16 cellular contexts compared by ENCODE assay signal in genomic region chr6:111291334-111291705, GRCh38.
DNase-seq lines count a peak whose midpoint lies in the region; ATAC-seq, FAIRE-seq and TF ChIP-seq lines count a peak whose summit lies in the region.
"Had no signal": no experiment of that assay in that cellular context is flagged by ENCODE, and none has a peak within 500 bp of the region (broad histone marks: within the 10 kb centered on the region; RNA-seq: fewer than 3 reads in every experiment).

No MANE protein-coding gene starts in this region.

- no peak for FAIRE-seq in GM12891 (lab: Jason Lieb, UNC)
- FAIRE-seq: endothelial cell of umbilical vein had no signal

- peaks cover 7 to 11% of the 10 kb centered on the region in 2 experiments for H3K4me1 ChIP-seq in trophoblast cell (ENCODE audit: control insufficient read depth in 1 of 2, insufficient read depth in 2 of 2, low read length in 2 of 2)
- H3K4me1 ChIP-seq: sigmoid colon had no signal

- no peak overlapping the region for H2BK5ac ChIP-seq in trophoblast cell (ENCODE audit: low read depth, low read length, poor library complexity)

- H3K9me3 ChIP-seq in trophoblast cell (ENCODE audit: insufficient read depth, low read depth, low read length) = no peaks in the 10 kb centered on the region
- H3K9me3 ChIP-seq: BE2C, sigmoid colon had no signal

- no peak overlapping the region for H3K27ac ChIP-seq in trophoblast cell (ENCODE audit: low read depth, low read length)
- H3K27ac ChIP-seq: KMS-11, sigmoid colon had no signal

- peaks cover 0 to 2% of the 10 kb centered on the region in 2 experiments for H3K36me3 ChIP-seq in trophoblast cell (ENCODE audit: control insufficient read depth in 1 of 2, insufficient read depth in 2 of 2, low read length in 2 of 2)
- H3K36me3 ChIP-seq: sigmoid colon had no signal

- no peak for TF ChIP-seq POLR2A in GM12891 (IDR thresholded peaks at IDR 0.05; ENCODE audit: low read depth, low read length)

- no peak overlapping the region for H4K12ac ChIP-seq in trophoblast cell (ENCODE audit: low read depth, low read length)

- H3K4me2 ChIP-seq in trophoblast cell (ENCODE audit: low read length) = no peak overlapping the region
- H3K4me2 ChIP-seq: KMS-11 had no signal

- no peak overlapping the region for H2AK5ac ChIP-seq in trophoblast cell (ENCODE audit: low read length)

- H2AFZ ChIP-seq in trophoblast cell (ENCODE audit: insufficient read depth, low read length, poor library complexity) = no peak overlapping the region

- H3K79me2 ChIP-seq in trophoblast cell (ENCODE audit: control insufficient read depth, insufficient read depth, low read length, poor library complexity) = peaks cover 2% of the 10 kb centered on the region

- no peak overlapping the region for H4K91ac ChIP-seq in trophoblast cell (ENCODE audit: low read depth, low read length)

- H4K8ac ChIP-seq in trophoblast cell (ENCODE audit: low read depth, low read length) = no peak overlapping the region

- intact Hi-C loops in left colon (cut with DNase I, micrococcal nuclease) = no loop called here

- no peak overlapping the region for H3K18ac ChIP-seq in trophoblast cell (ENCODE audit: low read length)

- H3K14ac ChIP-seq in trophoblast cell (ENCODE audit: low read length) = no peak overlapping the region

- H2BK12ac ChIP-seq in trophoblast cell (ENCODE audit: low read length) = no peak overlapping the region

- DNase-seq in left colon (no peak), GM12891 (ENCODE audit: insufficient read length, low spot score) (no peak), NCI-H2081 treated with DMSO at 0.1 percent for 48 hours (lab: John Stamatoyannopoulos, UW) (no peak), iPS-NIHi7 (ENCODE audit: extremely low spot score) (no peak), trophoblast cell (no peak)
- DNase-seq: central memory CD4-positive, alpha-beta T cell; EL; NCI-H1694; sigmoid colon; T-helper 9 cell had no signal

- peaks cover 7% of the 10 kb centered on the region for H3K79me1 ChIP-seq in trophoblast cell (ENCODE audit: low read length)

- no peak overlapping the region for H3K4ac ChIP-seq in trophoblast cell (ENCODE audit: low read depth, low read length)

- no peak overlapping the region for H3K9ac ChIP-seq in trophoblast cell (ENCODE audit: low read length)
- H3K9ac ChIP-seq: KMS-11 had no signal

- ATAC-seq in GM18861 (IDR thresholded peaks at IDR 0.05; ENCODE audit: unreplicated experiment) (peak; percentile 22), GM21717 (IDR thresholded peaks at IDR 0.05; ENCODE audit: unreplicated experiment) (peak; percentile 17), HG03378 (IDR thresholded peaks at IDR 0.05; ENCODE audit: unreplicated experiment) (peak; percentile 21), left colon (peak; percentile 96)

- no peak overlapping the region for H2BK120ac ChIP-seq in trophoblast cell (ENCODE audit: insufficient read depth, low read length, poor library complexity)

- no peaks in the 10 kb centered on the region for H3K27me3 ChIP-seq in trophoblast cell (ENCODE audit: insufficient read depth, low read length)
- H3K27me3 ChIP-seq: BE2C, sigmoid colon had no signal

- H3K23ac ChIP-seq in trophoblast cell (ENCODE audit: low read length) = no peak overlapping the region

- H3K4me3 ChIP-seq in trophoblast cell (ENCODE audit: low read depth, low read length) = no peak overlapping the region
- H3K4me3 ChIP-seq: sigmoid colon had no signal

TF ChIP-seq in GM12891, 5 proteins besides CTCF, POLR2A, EP300 and RAD21:
- no peak for TF ChIP-seq TAF1 (IDR thresholded peaks at IDR 0.05; ENCODE audit: low read depth, low read length)

Comparison
In these comparisons a context has a peak if more than half of its experiments do, and no peak if none do; other contexts are left out.
1. ATAC-seq: peak in every context shown above with its lines; median percentile 96 in left colon; 22 in GM18861; 21 in HG03378; 17 in GM21717.